ENCODE assay signal across 9 cellular contexts in genomic region chrX:19772306-19772705, GRCh38.
DNase-seq lines count a peak whose midpoint lies in the region; ATAC-seq lines count a peak whose summit lies in the region.
"Had no signal": no experiment of that assay in that cellular context is flagged by ENCODE, and none has a peak within 500 bp of the region (broad histone marks: within the 10 kb centered on the region; RNA-seq: fewer than 3 reads in every experiment).

No MANE protein-coding gene starts in this region.

- H3K36me3 Mint-ChIP-seq in activated naive CD4-positive, alpha-beta T cell treated with anti-CD3 and anti-CD28 coated beads for 36 hours (ENCODE audit: low read depth): peaks cover 2% of the 10 kb centered on the region
- no peaks in the 10 kb centered on the region for H3K36me3 Mint-ChIP-seq in activated naive CD4-positive, alpha-beta T cell treated with anti-CD3 and anti-CD28 coated beads, Interleukin-2, amount 50 U/mL, for 72 hours
- peaks cover 0 to 7% (median 0%) of the 10 kb centered on the region in 3 donors for H3K36me3 Mint-ChIP-seq in immature natural killer cell

- peak overlapping the region; percentile 92 for H3K27ac Mint-ChIP-seq in activated naive CD4-positive, alpha-beta T cell treated with anti-CD3 and anti-CD28 coated beads for 36 hours
- H3K27ac Mint-ChIP-seq in activated naive CD4-positive, alpha-beta T cell treated with anti-CD3 and anti-CD28 coated beads, Interleukin-2, amount 50 U/mL, for 72 hours: peak overlapping the region; percentile 84 to 96
- H3K27ac Mint-ChIP-seq in immature natural killer cell: peak overlapping the region; percentile 75 to 92 (median 84)

- H3K27ac ChIP-seq in urinary bladder (ENCODE audit: low read depth): peak overlapping the region; percentile 50

- H3K9me3 Mint-ChIP-seq in activated naive CD4-positive, alpha-beta T cell treated with anti-CD3 and anti-CD28 coated beads for 36 hours: no peaks in the 10 kb centered on the region
- H3K9me3 Mint-ChIP-seq in activated naive CD4-positive, alpha-beta T cell treated with anti-CD3 and anti-CD28 coated beads, Interleukin-2, amount 50 U/mL, for 72 hours: no peaks in the 10 kb centered on the region
- no peaks in the 10 kb centered on the region for H3K9me3 Mint-ChIP-seq in immature natural killer cell

- H3K4me3 Mint-ChIP-seq in activated naive CD4-positive, alpha-beta T cell treated with anti-CD3 and anti-CD28 coated beads for 36 hours: peak overlapping the region; percentile 56
- H3K4me3 Mint-ChIP-seq in immature natural killer cell: peak overlapping the region; percentile 29 to 70 (median 45)

- no peak for DNase-seq in activated naive CD4-positive, alpha-beta T cell treated with anti-CD3 and anti-CD28 coated beads for 36 hours
- DNase-seq in activated naive CD4-positive, alpha-beta T cell treated with anti-CD3 and anti-CD28 coated beads, Interleukin-2, amount 50 U/mL, for 16 hours: no peak
- no peak for DNase-seq in activated naive CD4-positive, alpha-beta T cell treated with anti-CD3 and anti-CD28 coated beads, Interleukin-2, amount 50 U/mL, for 72 hours (ENCODE audit: low spot score in 2 of 2)
- DNase-seq in immature natural killer cell (no peak), SHP77 treated with DMSO at 0.1 percent for 48 hours (lab: John Stamatoyannopoulos, UW) (no peak), ecto neural progenitor cell (ENCODE audit: low spot score) (no peak)
- DNase-seq: NCI-H2081 had no signal

- H3K4me3 ChIP-seq in urinary bladder (ENCODE audit: low read depth, low read length): no peak overlapping the region

- H3K4me1 ChIP-seq in urinary bladder (ENCODE audit: insufficient read depth): no peaks in the 10 kb centered on the region

- CTCF ChIA-PET in activated naive CD4-positive, alpha-beta T cell treated with anti-CD3 and anti-CD28 coated beads for 36 hours (lab: Charles Lee): interaction anchor here (0.6 kb wide), 1 partner anchor 430 kb away, joined by 3 read pairs; no protein-coding TSS in a partner anchor

- intact Hi-C loops in activated naive CD4-positive, alpha-beta T cell treated with anti-CD3 and anti-CD28 coated beads for 36 hours (cut with micrococcal nuclease): loop anchor here (1.0 to 2.0 kb wide), 2 partner anchors 27 to 68 kb away; no protein-coding TSS in a partner anchor

- H3K4me1 Mint-ChIP-seq in activated naive CD4-positive, alpha-beta T cell treated with anti-CD3 and anti-CD28 coated beads for 36 hours (ENCODE audit: low read depth): peaks cover 77% of the 10 kb centered on the region
- peaks cover 75 to 79% of the 10 kb centered on the region in 2 donors for H3K4me1 Mint-ChIP-seq in immature natural killer cell

- H3K27me3 Mint-ChIP-seq in activated naive CD4-positive, alpha-beta T cell treated with anti-CD3 and anti-CD28 coated beads for 36 hours (ENCODE audit: low read depth): no peaks in the 10 kb centered on the region
- H3K27me3 Mint-ChIP-seq in immature natural killer cell (ENCODE audit: low read depth in 3 of 3): peaks cover 0 to 9% (median 4%) of the 10 kb centered on the region in 3 donors

- 30% methylated on average over 4 of the region's 4 CpGs for WGBS in urinary bladder

- no peaks in the 10 kb centered on the region for H3K36me3 ChIP-seq in urinary bladder (ENCODE audit: insufficient read depth)

- no peak for ATAC-seq in activated naive CD4-positive, alpha-beta T cell treated with anti-CD3 and anti-CD28 coated beads, Interleukin-2, amount 50 U/mL, for 72 hours
- no peak for ATAC-seq in GM18858 (IDR thresholded peaks at IDR 0.05; ENCODE audit: unreplicated experiment)
